In the genomic region with DNA sequence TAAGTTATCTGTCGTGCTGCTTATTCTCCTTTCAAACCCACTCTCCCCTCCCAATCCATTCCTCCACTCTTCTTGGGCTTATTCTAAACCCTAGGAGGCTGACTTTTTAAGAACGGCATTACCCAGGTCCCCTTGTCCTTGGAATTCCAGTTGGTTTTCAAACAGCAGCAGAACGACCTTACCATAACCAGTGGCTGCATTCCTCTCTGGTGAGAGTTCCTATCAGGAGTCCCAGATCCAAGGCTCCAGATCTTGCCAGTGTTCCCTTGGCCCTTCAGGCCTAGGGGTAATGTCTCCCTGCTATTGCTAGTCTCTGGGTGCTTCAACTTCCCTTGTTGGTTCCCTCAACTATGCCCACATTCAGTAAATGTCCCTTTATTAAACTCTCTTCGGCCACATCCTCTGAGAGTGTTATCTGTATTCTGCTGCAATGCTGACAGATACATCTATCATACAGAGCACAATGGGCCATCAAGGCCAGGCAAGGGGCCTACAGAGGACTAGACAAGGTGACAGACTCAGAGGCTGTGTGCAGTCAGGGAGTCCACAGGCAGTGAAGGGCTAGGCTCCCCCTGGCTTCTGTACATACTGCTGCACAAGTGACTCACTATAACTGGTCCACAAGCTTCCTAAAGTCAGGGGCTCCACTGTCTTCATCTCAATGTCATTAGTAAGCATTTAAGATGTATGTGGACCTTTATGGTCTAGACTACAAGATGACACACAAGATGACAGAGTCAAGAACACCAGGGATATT, we compare ENCODE assay signal across 9 cellular contexts. TPM values are rescaled to one million over a fixed set of nuclear protein-coding genes. Genes with fewer than 3 reads are reported as not detected.
DNase-seq lines count a peak whose midpoint lies in the region; ATAC-seq, FAIRE-seq and TF ChIP-seq lines count a peak whose summit lies in the region.
"Had no signal": no experiment of that assay in that cellular context is flagged by ENCODE, and none has a peak within 500 bp of the region (broad histone marks: within the 10 kb centered on the region; RNA-seq: fewer than 3 reads in every experiment).

No MANE protein-coding gene starts in this region.

- peaks cover 70 to 83% (median 81%) of the 10 kb centered on the region in 10 experiments for H3K4me1 ChIP-seq in BLaER1 treated with 17β-estradiol and CSF1 and Interleukin-3, amounts not matched to agents 10 nM and 100 nM
- peaks cover 7% of the 10 kb centered on the region for H3K4me1 ChIP-seq in mesendoderm (ENCODE audit: control insufficient read depth, low read depth, low read length)

- no peaks in the 10 kb centered on the region for H3K79me1 ChIP-seq in mesendoderm (ENCODE audit: low read length)

- no peaks in the 10 kb centered on the region for H3K27me3 ChIP-seq in BLaER1 treated with 17β-estradiol and CSF1 and Interleukin-3, amounts not matched to agents 10 nM and 100 nM
- no peaks in the 10 kb centered on the region for H3K27me3 ChIP-seq in mesendoderm (ENCODE audit: insufficient read depth, low read length, poor library complexity)

- no peak overlapping the region for H3K56ac ChIP-seq in mesendoderm (ENCODE audit: low read length)

- H3K27me3 Mint-ChIP-seq in activated T-helper 17 cell treated with anti-CD3 and anti-CD28 coated beads, Interleukin-2, amount 50 U/mL, for 72 hours, result no peaks in the 10 kb centered on the region
- H3K27me3 Mint-ChIP-seq in activated T-helper 1 cell treated with anti-CD3 and anti-CD28 coated beads, Interleukin-12 subunit alpha, Interleukin-12 subunit beta, Interleukin-2, Interleukin-4 antibody, amounts not matched to agents 30 ng/mL and 10 ng/mL and 1 ng/mL, durations not matched to agents 14 hours and 24 hours and 36 hours (ENCODE audit: insufficient read depth), result no peaks in the 10 kb centered on the region

- no peak overlapping the region for H3K18ac ChIP-seq in mesendoderm (ENCODE audit: low read length)

- H3K4me3 Mint-ChIP-seq in activated T-helper 17 cell treated with anti-CD3 and anti-CD28 coated beads, Interleukin-2, amount 50 U/mL, for 72 hours, result no peak overlapping the region
- H3K4me3 Mint-ChIP-seq in activated T-helper 1 cell treated with anti-CD3 and anti-CD28 coated beads, Interleukin-12 subunit alpha, Interleukin-12 subunit beta, Interleukin-2, Interleukin-4 antibody, amounts not matched to agents 30 ng/mL and 10 ng/mL and 1 ng/mL, durations not matched to agents 14 hours and 24 hours and 36 hours, result no peak overlapping the region

- no peak overlapping the region for H3K4ac ChIP-seq in mesendoderm (ENCODE audit: low read depth, low read length)

- WGBS in mesendoderm (ENCODE audit: extremely low coverage, insufficient coverage, low lambda C conversion rate), result no CpG with 5 or more reads among the region's 4 CpGs

- H3K27ac ChIP-seq in BLaER1 treated with 17β-estradiol and CSF1 and Interleukin-3, amounts not matched to agents 10 nM and 100 nM, result peak overlapping the region in 6 of 11 experiments; percentile 0 to 38 (median 15); a peak in 7 of 22 replicates
- no peak overlapping the region for H3K27ac ChIP-seq in mesendoderm (ENCODE audit: low read depth, low read length)

- no peak overlapping the region for H3K4me3 ChIP-seq in BLaER1 treated with 17β-estradiol and CSF1 and Interleukin-3, amounts not matched to agents 10 nM and 100 nM
- H3K4me3 ChIP-seq in mesendoderm (ENCODE audit: low read length), result no peak overlapping the region

- H4K5ac ChIP-seq in mesendoderm (ENCODE audit: low read length), result no peak overlapping the region

- H3K36me3 Mint-ChIP-seq in activated T-helper 17 cell treated with anti-CD3 and anti-CD28 coated beads, Interleukin-2, amount 50 U/mL, for 72 hours (ENCODE audit: low read depth), result peaks cover 25% of the 10 kb centered on the region
- H3K36me3 Mint-ChIP-seq in activated T-helper 1 cell treated with anti-CD3 and anti-CD28 coated beads, Interleukin-12 subunit alpha, Interleukin-12 subunit beta, Interleukin-2, Interleukin-4 antibody, amounts not matched to agents 30 ng/mL and 10 ng/mL and 1 ng/mL, durations not matched to agents 14 hours and 24 hours and 36 hours (ENCODE audit: low read depth), result peaks cover 28% of the 10 kb centered on the region

- H4K20me1 ChIP-seq in BLaER1 treated with 17β-estradiol and CSF1 and Interleukin-3, amounts not matched to agents 10 nM and 100 nM, result peaks cover 27 to 53% (median 41%) of the 10 kb centered on the region in 11 experiments

- TF ChIP-seq POLR2A in GM12892 (IDR thresholded peaks at IDR 0.05; ENCODE audit: low read depth, low read length), result no peak

- no peak overlapping the region for H2AK5ac ChIP-seq in mesendoderm (ENCODE audit: low read length)

- H2BK5ac ChIP-seq in mesendoderm (ENCODE audit: low read length), result no peak overlapping the region

- peak overlapping the region; percentile 1 for H3K27ac Mint-ChIP-seq in activated T-helper 17 cell treated with anti-CD3 and anti-CD28 coated beads, Interleukin-2, amount 50 U/mL, for 72 hours
- H3K27ac Mint-ChIP-seq in activated T-helper 1 cell treated with anti-CD3 and anti-CD28 coated beads, Interleukin-12 subunit alpha, Interleukin-12 subunit beta, Interleukin-2, Interleukin-4 antibody, amounts not matched to agents 30 ng/mL and 10 ng/mL and 1 ng/mL, durations not matched to agents 14 hours and 24 hours and 36 hours, result no peak overlapping the region

- H3K9me3 ChIP-seq in BLaER1 treated with 17β-estradiol and CSF1 and Interleukin-3, amounts not matched to agents 10 nM and 100 nM (replicated peaks in 1 of 11), result no peaks in the 10 kb centered on the region

- ATAC-seq in activated T-helper 17 cell treated with anti-CD3 and anti-CD28 coated beads, Interleukin-2, amount 50 U/mL, for 72 hours (replicated peaks), result peak; percentile 41
- no peak for ATAC-seq in HG02840 (IDR thresholded peaks at IDR 0.05; ENCODE audit: low FRiP score, unreplicated experiment)
- ATAC-seq in GM18858 (IDR thresholded peaks at IDR 0.05; ENCODE audit: unreplicated experiment), result no peak

- no peak for DNase-seq in GM12892 (ENCODE audit: insufficient read length)
- peak; percentile 68 for DNase-seq in mesendoderm
- DNase-seq in GF-D8 (lab: John Stamatoyannopoulos, UW), result no peak
- DNase-seq in activated T-helper 1 cell treated with anti-CD3 and anti-CD28 coated beads, Interleukin-12 subunit alpha, Interleukin-12 subunit beta, Interleukin-2, Interleukin-4 antibody, amounts not matched to agents 30 ng/mL and 10 ng/mL and 1 ng/mL, durations not matched to agents 14 hours and 24 hours and 36 hours (ENCODE audit: low spot score), result no peak
- DNase-seq: NCI-H1930 had no signal

- peak overlapping the region in 2 of 11 experiments; percentile 14 to 21; a peak in 2 of 22 replicates for H3K9ac ChIP-seq in BLaER1 treated with 17β-estradiol and CSF1 and Interleukin-3, amounts not matched to agents 10 nM and 100 nM
- no peak overlapping the region for H3K9ac ChIP-seq in mesendoderm (ENCODE audit: low read length)

- no peaks in the 10 kb centered on the region for H3K79me2 ChIP-seq in mesendoderm (ENCODE audit: control insufficient read depth, insufficient read depth, low read length)

- H2BK15ac ChIP-seq in mesendoderm (replicated peaks; ENCODE audit: low read depth), result no peak overlapping the region

- no peak overlapping the region for H4K8ac ChIP-seq in mesendoderm (ENCODE audit: low read depth, low read length)

- FAIRE-seq in GM12892 (lab: Jason Lieb, UNC), result peak; percentile 61

- H2BK120ac ChIP-seq in mesendoderm (ENCODE audit: low read depth, low read length), result no peak overlapping the region

- H3K9me3 Mint-ChIP-seq in activated T-helper 17 cell treated with anti-CD3 and anti-CD28 coated beads, Interleukin-2, amount 50 U/mL, for 72 hours, result no peaks in the 10 kb centered on the region
- H3K9me3 Mint-ChIP-seq in activated T-helper 1 cell treated with anti-CD3 and anti-CD28 coated beads, Interleukin-12 subunit alpha, Interleukin-12 subunit beta, Interleukin-2, Interleukin-4 antibody, amounts not matched to agents 30 ng/mL and 10 ng/mL and 1 ng/mL, durations not matched to agents 14 hours and 24 hours and 36 hours, result no peaks in the 10 kb centered on the region

- peak overlapping the region; percentile 30 to 74 (median 62) for H3K4me2 ChIP-seq in BLaER1 treated with 17β-estradiol and CSF1 and Interleukin-3, amounts not matched to agents 10 nM and 100 nM
- no peak overlapping the region for H3K4me2 ChIP-seq in mesendoderm (ENCODE audit: low read length)

- intact Hi-C loops in activated T-helper 1 cell treated with anti-CD3 and anti-CD28 coated beads, Interleukin-12 subunit alpha, Interleukin-12 subunit beta, Interleukin-2, Interleukin-4 antibody, amounts not matched to agents 30 ng/mL and 10 ng/mL and 1 ng/mL, durations not matched to agents 14 hours and 24 hours and 36 hours (cut with micrococcal nuclease), result no loop called here

- peaks cover 45% of the 10 kb centered on the region for H3K4me1 Mint-ChIP-seq in activated T-helper 17 cell treated with anti-CD3 and anti-CD28 coated beads, Interleukin-2, amount 50 U/mL, for 72 hours
- H3K4me1 Mint-ChIP-seq in activated T-helper 1 cell treated with anti-CD3 and anti-CD28 coated beads, Interleukin-12 subunit alpha, Interleukin-12 subunit beta, Interleukin-2, Interleukin-4 antibody, amounts not matched to agents 30 ng/mL and 10 ng/mL and 1 ng/mL, durations not matched to agents 14 hours and 24 hours and 36 hours (ENCODE audit: low read depth), result peaks cover 51% of the 10 kb centered on the region

- peaks cover 5 to 38% (median 27%) of the 10 kb centered on the region in 11 experiments; a peak in 20 of 22 replicates for H3K36me3 ChIP-seq in BLaER1 treated with 17β-estradiol and CSF1 and Interleukin-3, amounts not matched to agents 10 nM and 100 nM
- H3K36me3 ChIP-seq in mesendoderm (ENCODE audit: control insufficient read depth, insufficient read depth, low read length), result no peaks in the 10 kb centered on the region

- no peak overlapping the region for H3K23ac ChIP-seq in mesendoderm (ENCODE audit: low read length)

RNA-seq across cellular contexts. Expression of a gene that starts 10.1 kb away (rescaled TPM):
- 46.9 TPM for polyA plus RNA-seq in GM12892 (2012; ENCODE audit: missing spikeins)
- total RNA-seq in activated T-helper 17 cell treated with anti-CD3 and anti-CD28 coated beads, Interleukin-2, amount 50 U/mL, for 72 hours, result 10 to 100 TPM; 10.9 to 16.2 TPM
- 2.3 TPM for polyA plus RNA-seq in mesendoderm (2013, experiment 1 of 2)
- polyA plus RNA-seq in mesendoderm (2013, experiment 2 of 2), result 2.7 TPM
- 16.0 and 16.5 TPM in 2 replicates for total RNA-seq in activated T-helper 1 cell treated with anti-CD3 and anti-CD28 coated beads, Interleukin-12 subunit alpha, Interleukin-12 subunit beta, Interleukin-2, Interleukin-4 antibody, amounts not matched to agents 30 ng/mL and 10 ng/mL and 1 ng/mL, durations not matched to agents 14 hours and 24 hours and 36 hours

RNA-seq across cellular contexts. Expression of a gene that starts 24.1 kb away (rescaled TPM):
- 4.9 TPM for polyA plus RNA-seq in GM12892 (2012; ENCODE audit: missing spikeins)
- total RNA-seq in activated T-helper 17 cell treated with anti-CD3 and anti-CD28 coated beads, Interleukin-2, amount 50 U/mL, for 72 hours, result 1 to 10 TPM; 2.8 to 3.8 TPM
- 1.2 TPM for polyA plus RNA-seq in mesendoderm (2013, experiment 1 of 2)
- 1.4 TPM for polyA plus RNA-seq in mesendoderm (2013, experiment 2 of 2)
- 4.1 and 4.5 TPM in 2 replicates for total RNA-seq in activated T-helper 1 cell treated with anti-CD3 and anti-CD28 coated beads, Interleukin-12 subunit alpha, Interleukin-12 subunit beta, Interleukin-2, Interleukin-4 antibody, amounts not matched to agents 30 ng/mL and 10 ng/mL and 1 ng/mL, durations not matched to agents 14 hours and 24 hours and 36 hours

RNA-seq across cellular contexts. Expression of a gene that starts 46.0 kb away (rescaled TPM):
- 0.21 TPM for polyA plus RNA-seq in GM12892 (2012; ENCODE audit: missing spikeins)
- total RNA-seq in activated T-helper 17 cell treated with anti-CD3 and anti-CD28 coated beads, Interleukin-2, amount 50 U/mL, for 72 hours, result not detected
- polyA plus RNA-seq in mesendoderm (2013, experiment 1 of 2), result 36.5 TPM
- 36.7 TPM for polyA plus RNA-seq in mesendoderm (2013, experiment 2 of 2)
- total RNA-seq in activated T-helper 1 cell treated with anti-CD3 and anti-CD28 coated beads, Interleukin-12 subunit alpha, Interleukin-12 subunit beta, Interleukin-2, Interleukin-4 antibody, amounts not matched to agents 30 ng/mL and 10 ng/mL and 1 ng/mL, durations not matched to agents 14 hours and 24 hours and 36 hours, result not detected in 2 replicates
